8 cellular contexts compared by ENCODE assay signal in genomic region chr1:152440635-152441471, GRCh38. TPM values are rescaled to one million over a fixed set of nuclear protein-coding genes. Genes with fewer than 3 reads are reported as not detected.
DNase-seq lines count a peak whose midpoint lies in the region; ATAC-seq and TF ChIP-seq lines count a peak whose summit lies in the region.

No MANE protein-coding gene starts in this region.

- DNase-seq in ELR (ENCODE audit: low read depth) (peak; percentile 81), Kasumi-1 (lab: John Stamatoyannopoulos, UW) (peak; percentile 74 to 81), SK-MEL-5 (ENCODE audit: low read depth, low spot score) (peak; percentile 93), Right ventricle myocardium superior (peak; percentile 75), retinal pigment epithelial cell (ENCODE audit: low read depth) (peak; percentile 20)
- peak; percentile 70 for DNase-seq in activated naive CD4-positive, alpha-beta T cell treated with Interleukin-2 at 50 U/mL for 16 hours

- intact Hi-C loops in Right ventricle myocardium superior (cut with DNase I) = loop anchor here (5.0 to 10.0 kb wide), 2 partner anchors 254 to 386 kb away; no protein-coding TSS in a partner anchor

- H3K4me3 ChIP-seq in retinal pigment epithelial cell (ENCODE audit: low read length) = no peak overlapping the region

- in situ Hi-C loops in SK-MEL-5 (cut with HindIII; ENCODE audit: low pct_unique_long_range_greater_than_20kb, low sequenced_read_pairs) = no loop called here

- peak; percentile 76 for ATAC-seq in GM21825 (IDR thresholded peaks at IDR 0.05; ENCODE audit: unreplicated experiment)
- ATAC-seq in Right ventricle myocardium superior (ENCODE audit: poor library complexity) = peak; percentile 90
- no peak for ATAC-seq in HG03097 (IDR thresholded peaks at IDR 0.05; ENCODE audit: low FRiP score, unreplicated experiment)

- TF ChIP-seq CTCF in retinal pigment epithelial cell (conservative IDR thresholded peaks at IDR 0.05; ENCODE audit: low read depth, low read length) = peak; percentile 89

RNA-seq across cellular contexts. Expression of gene CRNN, which starts 26.8 kb away (rescaled TPM):
- not detected in 2 replicates for total RNA-seq in SK-MEL-5 (2014; rRNA removed; shearing (Covaris generic))
- polyA plus RNA-seq in SK-MEL-5 (2015; cell fraction: cytosol; rRNA removed) = not detected in 2 replicates
- polyA plus RNA-seq in SK-MEL-5 (2015; cell fraction: nucleus; rRNA removed) = not detected in 2 replicates
- total RNA-seq in Right ventricle myocardium superior = not detected

Comparison
In these comparisons a context has a peak if more than half of its experiments do, and no peak if none do; other contexts are left out.
1. DNase-seq: peak in every context shown above with its lines; median percentile 93 in SK-MEL-5; 81 in ELR; 78 in Kasumi-1; 75 in Right ventricle myocardium superior; 70 in activated naive CD4-positive, alpha-beta T cell treated with Interleukin-2 at 50 U/mL for 16 hours; 20 in retinal pigment epithelial cell.